ENCODE assay signal across 9 cellular contexts in genomic region chr22:40498454-40499186, GRCh38.
A peak's percentile ranks its signal among the peaks of the same experiment; 100 is the strongest.
DNase-seq lines count a peak whose midpoint lies in the region; ATAC-seq lines count a peak whose summit lies in the region.
"Had no signal": no experiment of that assay in that cellular context is flagged by ENCODE, and none has a peak within 500 bp of the region (broad histone marks: within the 10 kb centered on the region; RNA-seq: fewer than 3 reads in every experiment).

No MANE protein-coding gene starts in this region.

- no peaks in the 10 kb centered on the region for H3K27me3 Mint-ChIP-seq in T-helper 2 cell treated with Interferon-gamma antibody and Interleukin-4, amounts not matched to agents 5 μg/mL and 100 μg/mL, for 36 hours (ENCODE audit: low read depth)
- H3K27me3 Mint-ChIP-seq in activated CD4-positive, alpha-beta T cell treated with anti-CD3 and anti-CD28 coated beads, Interleukin-2, amount 10 ng/mL, durations not matched to agents 24 days and 14 days: no peaks in the 10 kb centered on the region

- H3K4me1 ChIP-seq in iPS-20b (ENCODE audit: insufficient read depth, low read length): peaks cover 12% of the 10 kb centered on the region
- peaks cover 4 to 8% of the 10 kb centered on the region in 2 donors for H3K4me1 ChIP-seq in aorta (ENCODE audit: control insufficient read depth in 1 of 2, insufficient read depth in 2 of 2, low read length in 2 of 2)

- no peak overlapping the region for H3K4me3 ChIP-seq in iPS-20b (ENCODE audit: low read length)
- no peak overlapping the region for H3K4me3 ChIP-seq in aorta (ENCODE audit: low read length in 2 of 2)
- H3K4me3 ChIP-seq: cardiac muscle cell had no signal

- intact Hi-C loops in aorta (cut with DNase I): no loop called here
- intact Hi-C loops in activated CD4-positive, alpha-beta T cell treated with anti-CD3 and anti-CD28 coated beads, Interleukin-2, amount 10 ng/mL, durations not matched to agents 24 days and 14 days (cut with micrococcal nuclease): no loop called here

- peaks cover 0 to 4% of the 10 kb centered on the region in 2 donors for H3K9me3 Mint-ChIP-seq in activated naive CD4-positive, alpha-beta T cell treated with anti-CD3 and anti-CD28 coated beads, Interleukin-2, amount 50 U/mL, for 72 hours
- H3K9me3 Mint-ChIP-seq in T-helper 2 cell treated with Interferon-gamma antibody and Interleukin-4, amounts not matched to agents 5 μg/mL and 100 μg/mL, for 36 hours: no peaks in the 10 kb centered on the region
- no peaks in the 10 kb centered on the region for H3K9me3 Mint-ChIP-seq in activated CD4-positive, alpha-beta T cell treated with anti-CD3 and anti-CD28 coated beads, Interleukin-2, amount 10 ng/mL, durations not matched to agents 24 days and 14 days

- 36 to 38% methylated on average over 6 of the region's 6 CpGs for WGBS in aorta, 2 donors

- no peak overlapping the region for H3K27ac Mint-ChIP-seq in activated naive CD4-positive, alpha-beta T cell treated with anti-CD3 and anti-CD28 coated beads, Interleukin-2, amount 50 U/mL, for 72 hours
- H3K27ac Mint-ChIP-seq in T-helper 2 cell treated with Interferon-gamma antibody and Interleukin-4, amounts not matched to agents 5 μg/mL and 100 μg/mL, for 36 hours: peak overlapping the region; percentile 10
- no peak overlapping the region for H3K27ac Mint-ChIP-seq in activated CD4-positive, alpha-beta T cell treated with anti-CD3 and anti-CD28 coated beads, Interleukin-2, amount 10 ng/mL, durations not matched to agents 24 days and 14 days

- H3K36me3 ChIP-seq in iPS-20b (ENCODE audit: insufficient read depth, low read depth, low read length) (no peaks in the 10 kb centered on the region), aorta (ENCODE audit: control insufficient read depth in 1 of 2, insufficient read depth in 2 of 2, low read length in 1 of 2) (no peaks in the 10 kb centered on the region)
- H3K36me3 ChIP-seq: cardiac muscle cell had no signal

- H3K4me1 Mint-ChIP-seq in T-helper 2 cell treated with Interferon-gamma antibody and Interleukin-4, amounts not matched to agents 5 μg/mL and 100 μg/mL, for 36 hours (ENCODE audit: low read depth): peaks cover 20% of the 10 kb centered on the region
- H3K4me1 Mint-ChIP-seq in activated CD4-positive, alpha-beta T cell treated with anti-CD3 and anti-CD28 coated beads, Interleukin-2, amount 10 ng/mL, durations not matched to agents 24 days and 14 days: peaks cover 16% of the 10 kb centered on the region

- no peak for DNase-seq in activated naive CD4-positive, alpha-beta T cell treated with anti-CD3 and anti-CD28 coated beads, Interleukin-2, amount 50 U/mL, for 72 hours (ENCODE audit: low spot score in 2 of 2)
- DNase-seq in activated naive CD4-positive, alpha-beta T cell treated with anti-CD3 and anti-CD28 coated beads, Interleukin-2, amount 50 U/mL, for 16 hours: no peak
- no peak for DNase-seq in T-helper 2 cell treated with Interferon-gamma antibody and Interleukin-4, amounts not matched to agents 5 μg/mL and 100 μg/mL, for 36 hours (ENCODE audit: low spot score)
- DNase-seq in aorta: no peak
- no peak for DNase-seq in effector CD8-positive, alpha-beta T cell (lab: John Stamatoyannopoulos, UW)
- DNase-seq in activated CD4-positive, alpha-beta T cell treated with anti-CD3 and anti-CD28 coated beads, Interleukin-2, amount 10 ng/mL, durations not matched to agents 24 days and 14 days: no peak

- 0 out of 2 replicates have a peak overlapping the region, but pooled peaks have one; percentile 17 for H3K9ac ChIP-seq in iPS-20b (ENCODE audit: low read depth, low read length)

- peaks cover 0 to 8% of the 10 kb centered on the region in 2 donors for H3K36me3 Mint-ChIP-seq in activated naive CD4-positive, alpha-beta T cell treated with anti-CD3 and anti-CD28 coated beads, Interleukin-2, amount 50 U/mL, for 72 hours
- peaks cover 9% of the 10 kb centered on the region for H3K36me3 Mint-ChIP-seq in T-helper 2 cell treated with Interferon-gamma antibody and Interleukin-4, amounts not matched to agents 5 μg/mL and 100 μg/mL, for 36 hours (ENCODE audit: low read depth)
- H3K36me3 Mint-ChIP-seq in activated CD4-positive, alpha-beta T cell treated with anti-CD3 and anti-CD28 coated beads, Interleukin-2, amount 10 ng/mL, durations not matched to agents 24 days and 14 days (ENCODE audit: low read depth): peaks cover 4% of the 10 kb centered on the region

- no peaks in the 10 kb centered on the region for H3K27me3 ChIP-seq in iPS-20b (ENCODE audit: insufficient read depth, low read length)
- H3K27me3 ChIP-seq in aorta (ENCODE audit: control insufficient read depth in 1 of 2, insufficient read depth in 2 of 2, low read length in 1 of 2): no peaks in the 10 kb centered on the region
- H3K27me3 ChIP-seq: cardiac muscle cell had no signal

- H3K4me3 Mint-ChIP-seq in T-helper 2 cell treated with Interferon-gamma antibody and Interleukin-4, amounts not matched to agents 5 μg/mL and 100 μg/mL, for 36 hours: no peak overlapping the region
- H3K4me3 Mint-ChIP-seq in activated CD4-positive, alpha-beta T cell treated with anti-CD3 and anti-CD28 coated beads, Interleukin-2, amount 10 ng/mL, durations not matched to agents 24 days and 14 days: no peak overlapping the region

- no peak overlapping the region for H3K27ac ChIP-seq in iPS-20b (ENCODE audit: low read length)
- peak overlapping the region in 1 of 2 donors; percentile 14 for H3K27ac ChIP-seq in aorta (ENCODE audit: low read depth in 1 of 2, low read length in 2 of 2)
- H3K27ac ChIP-seq: cardiac muscle cell had no signal

- peak; percentile 41 to 70 for ATAC-seq in activated naive CD4-positive, alpha-beta T cell treated with anti-CD3 and anti-CD28 coated beads, Interleukin-2, amount 50 U/mL, for 72 hours
- ATAC-seq in aorta (ENCODE audit: low FRiP score) (peak; percentile 41), HG02610 (IDR thresholded peaks at IDR 0.05; ENCODE audit: unreplicated experiment) (no peak)

- H3K9me3 ChIP-seq in iPS-20b (ENCODE audit: insufficient read depth, low read depth, low read length) (peaks cover 9% of the 10 kb centered on the region), aorta (ENCODE audit: control insufficient read depth, low read length) (no peaks in the 10 kb centered on the region)
